21 cellular contexts compared by ENCODE assay signal in genomic region chr14:98175881-98176280, GRCh38.
DNase-seq lines count a peak whose midpoint lies in the region; ATAC-seq and TF ChIP-seq lines count a peak whose summit lies in the region.
"Had no signal": no experiment of that assay in that cellular context is flagged by ENCODE, and none has a peak within 500 bp of the region (broad histone marks: within the 10 kb centered on the region; RNA-seq: fewer than 3 reads in every experiment).

No MANE protein-coding gene starts in this region.

- H3K4me3 Mint-ChIP-seq in activated CD4-positive, alpha-beta T cell treated with anti-CD3 and anti-CD28 coated beads, Interleukin-2, amount 10 ng/mL, durations not matched to agents 7 days and 5 days = peak overlapping the region; percentile 58
- peak overlapping the region in 7 of 8 donors; percentile 44 to 81 (median 72) for H3K4me3 Mint-ChIP-seq in CD4-positive, alpha-beta memory T cell
- peak overlapping the region; percentile 76 to 78 for H3K4me3 Mint-ChIP-seq in activated T-cell treated with anti-CD3 and anti-CD28 coated beads, Interleukin-2, amount 50 U/mL, for 72 hours
- H3K4me3 Mint-ChIP-seq in naive thymus-derived CD8-positive, alpha-beta T cell = peak overlapping the region; percentile 53 to 91 (median 66)

- H3K9me3 ChIP-seq in CD4-positive, alpha-beta memory T cell (ENCODE audit: control insufficient read depth in 1 of 2, low read length in 2 of 2) = no peaks in the 10 kb centered on the region
- H3K9me3 ChIP-seq in body of pancreas = no peaks in the 10 kb centered on the region
- H3K9me3 ChIP-seq: A549, colonic mucosa, esophagus squamous epithelium, SJSA1, upper lobe of left lung had no signal

- intact Hi-C loops in CD4-positive, alpha-beta memory T cell (cut with micrococcal nuclease) = no loop called here
- intact Hi-C loops in body of pancreas (cut with DNase I) = no loop called here

- H3K36me3 Mint-ChIP-seq in activated CD4-positive, alpha-beta T cell treated with anti-CD3 and anti-CD28 coated beads, Interleukin-2, amount 10 ng/mL, durations not matched to agents 7 days and 5 days (ENCODE audit: low read depth) = peaks cover 13% of the 10 kb centered on the region
- no peaks in the 10 kb centered on the region for H3K36me3 Mint-ChIP-seq in CD4-positive, alpha-beta memory T cell
- H3K36me3 Mint-ChIP-seq in activated T-cell treated with anti-CD3 and anti-CD28 coated beads, Interleukin-2, amount 50 U/mL, for 72 hours (ENCODE audit: insufficient read depth in 2 of 2) = peaks cover 0 to 2% of the 10 kb centered on the region in 2 donors
- peaks cover 0 to 4% (median 0%) of the 10 kb centered on the region in 3 donors for H3K36me3 Mint-ChIP-seq in naive thymus-derived CD8-positive, alpha-beta T cell

- no peaks in the 10 kb centered on the region for H3K27me3 ChIP-seq in CD4-positive, alpha-beta memory T cell (ENCODE audit: insufficient read depth, low read length)
- no peaks in the 10 kb centered on the region for H3K27me3 ChIP-seq in body of pancreas
- H3K27me3 ChIP-seq: colonic mucosa, esophagus squamous epithelium, SJSA1, upper lobe of left lung had no signal

- no peaks in the 10 kb centered on the region for H3K27me3 Mint-ChIP-seq in activated CD4-positive, alpha-beta T cell treated with anti-CD3 and anti-CD28 coated beads, Interleukin-2, amount 10 ng/mL, durations not matched to agents 7 days and 5 days
- H3K27me3 Mint-ChIP-seq in CD4-positive, alpha-beta memory T cell = no peaks in the 10 kb centered on the region
- H3K27me3 Mint-ChIP-seq in activated T-cell treated with anti-CD3 and anti-CD28 coated beads, Interleukin-2, amount 50 U/mL, for 72 hours (ENCODE audit: low read depth) = no peaks in the 10 kb centered on the region
- H3K27me3 Mint-ChIP-seq in naive thymus-derived CD8-positive, alpha-beta T cell = no peaks in the 10 kb centered on the region

- WGBS in body of pancreas, 2 donors = 67 to 75% methylated on average over 5 of the region's 5 CpGs

- no peak for TF ChIP-seq CTCF in body of pancreas (IDR thresholded peaks at IDR 0.05)

- peak overlapping the region; percentile 64 for H3K27ac ChIP-seq in CD4-positive, alpha-beta memory T cell (ENCODE audit: low read depth, low read length)
- H3K27ac ChIP-seq in body of pancreas = no peak overlapping the region
- H3K27ac ChIP-seq: A549, colonic mucosa, esophagus squamous epithelium, SJSA1, upper lobe of left lung had no signal

- no peak for ATAC-seq in activated T-cell treated with anti-CD3 and anti-CD28 coated beads, Interleukin-2, amount 50 U/mL, for 72 hours (replicated peaks in 1 of 2)
- ATAC-seq in naive thymus-derived CD8-positive, alpha-beta T cell = no peak
- ATAC-seq in body of pancreas = no peak
- ATAC-seq: A549, K562, left lobe of liver had no signal

- POLR2A ChIA-PET in activated CD4-positive, alpha-beta T cell treated with anti-CD3 and anti-CD28 coated beads, Interleukin-2, amount 10 ng/mL, durations not matched to agents 7 days and 5 days (lab: Charles Lee) = no interaction called here
- POLR2A ChIA-PET in CD4-positive, alpha-beta memory T cell (lab: Charles Lee; ENCODE audit: partially characterized antibody) = interaction anchor here (1.0 to 12.8 kb wide), 11 partner anchors 11 to 1092 kb away, joined by 3 to 475 read pairs (median 7); no protein-coding TSS in a partner anchor
- POLR2A ChIA-PET in naive thymus-derived CD8-positive, alpha-beta T cell (lab: Charles Lee) = interaction anchor here (0.5 to 3.1 kb wide), 18 partner anchors 9 to 1096 kb away, joined by 3 to 51 read pairs (median 6); partner anchors contain the start of gene BCL11B

- no peak for DNase-seq in activated CD4-positive, alpha-beta T cell treated with anti-CD3 and anti-CD28 coated beads, Interleukin-2, amount 10 ng/mL, durations not matched to agents 7 days and 5 days
- DNase-seq in activated CD4-positive, alpha-beta T cell treated with anti-CD3 and anti-CD28 coated beads for 4 hours = no peak
- no peak for DNase-seq in CD4-positive, alpha-beta memory T cell
- DNase-seq in activated T-cell treated with anti-CD3 and anti-CD28 coated beads, Interleukin-2, amount 50 U/mL, for 72 hours = no peak
- no peak for DNase-seq in naive thymus-derived CD8-positive, alpha-beta T cell
- DNase-seq in body of pancreas (no peak), NCI-H146 treated with DMSO at 0.1 percent for 48 hours (lab: John Stamatoyannopoulos, UW; ENCODE audit: unreplicated experiment) (no peak), OCI-M2 (lab: John Stamatoyannopoulos, UW; ENCODE audit: unreplicated experiment) (no peak)
- DNase-seq: amygdala, colonic mucosa, EL, esophagus squamous epithelium, hypothalamus, mesenchymal stem cell, NCI-H1436 treated with DMSO at 0.1 percent for 48 hours, occipital lobe had no signal

- H3K9me3 Mint-ChIP-seq in activated CD4-positive, alpha-beta T cell treated with anti-CD3 and anti-CD28 coated beads, Interleukin-2, amount 10 ng/mL, durations not matched to agents 7 days and 5 days = peaks cover 2% of the 10 kb centered on the region
- H3K9me3 Mint-ChIP-seq in CD4-positive, alpha-beta memory T cell = no peaks in the 10 kb centered on the region
- H3K9me3 Mint-ChIP-seq in activated T-cell treated with anti-CD3 and anti-CD28 coated beads, Interleukin-2, amount 50 U/mL, for 72 hours = no peaks in the 10 kb centered on the region
- H3K9me3 Mint-ChIP-seq in naive thymus-derived CD8-positive, alpha-beta T cell = no peaks in the 10 kb centered on the region

- TF ChIP-seq POLR2A in body of pancreas (IDR thresholded peaks at IDR 0.05) = no peak

- H3K4me3 ChIP-seq in CD4-positive, alpha-beta memory T cell (ENCODE audit: low read length in 2 of 2) = no peak overlapping the region
- no peak overlapping the region for H3K4me3 ChIP-seq in body of pancreas
- H3K4me3 ChIP-seq: A549, colonic mucosa, esophagus squamous epithelium, K562, SJSA1, upper lobe of left lung had no signal

- H3K27ac Mint-ChIP-seq in activated CD4-positive, alpha-beta T cell treated with anti-CD3 and anti-CD28 coated beads, Interleukin-2, amount 10 ng/mL, durations not matched to agents 7 days and 5 days = peak overlapping the region; percentile 93
- H3K27ac Mint-ChIP-seq in CD4-positive, alpha-beta memory T cell = peak overlapping the region; percentile 86 to 99 (median 94)
- peak overlapping the region; percentile 92 for H3K27ac Mint-ChIP-seq in activated T-cell treated with anti-CD3 and anti-CD28 coated beads, Interleukin-2, amount 50 U/mL, for 72 hours
- peak overlapping the region; percentile 90 to 99 (median 97) for H3K27ac Mint-ChIP-seq in naive thymus-derived CD8-positive, alpha-beta T cell

- H3K4me1 Mint-ChIP-seq in activated CD4-positive, alpha-beta T cell treated with anti-CD3 and anti-CD28 coated beads, Interleukin-2, amount 10 ng/mL, durations not matched to agents 7 days and 5 days = peaks cover 96% of the 10 kb centered on the region
- H3K4me1 Mint-ChIP-seq in CD4-positive, alpha-beta memory T cell = peaks cover 79 to 98% (median 89%) of the 10 kb centered on the region in 4 donors
- H3K4me1 Mint-ChIP-seq in activated T-cell treated with anti-CD3 and anti-CD28 coated beads, Interleukin-2, amount 50 U/mL, for 72 hours (ENCODE audit: low read depth) = peaks cover 100% of the 10 kb centered on the region
- peaks cover 48 to 96% (median 92%) of the 10 kb centered on the region in 4 donors for H3K4me1 Mint-ChIP-seq in naive thymus-derived CD8-positive, alpha-beta T cell

- H3K36me3 ChIP-seq in CD4-positive, alpha-beta memory T cell (ENCODE audit: insufficient read depth, low read length) = no peaks in the 10 kb centered on the region
- H3K36me3 ChIP-seq in body of pancreas (replicated peaks in 1 of 2; ENCODE audit: insufficient read depth in 1 of 2, low read depth in 2 of 2) = no peaks in the 10 kb centered on the region
- H3K36me3 ChIP-seq: colonic mucosa, esophagus squamous epithelium, SJSA1, upper lobe of left lung had no signal

- CTCF ChIA-PET in activated CD4-positive, alpha-beta T cell treated with anti-CD3 and anti-CD28 coated beads, Interleukin-2, amount 10 ng/mL, durations not matched to agents 7 days and 5 days (lab: Charles Lee) = interaction anchor here (0.6 to 2.4 kb wide), 5 partner anchors 9 to 1091 kb away, joined by 3 to 13 read pairs (median 3); no protein-coding TSS in a partner anchor
- CTCF ChIA-PET in CD4-positive, alpha-beta memory T cell (lab: Charles Lee; ENCODE audit: partially characterized antibody) = interaction anchor here (1.2 to 2.6 kb wide), 7 partner anchors 9 to 198 kb away, joined by 3 to 16 read pairs (median 5); no protein-coding TSS in a partner anchor

- peaks cover 97% of the 10 kb centered on the region for H3K4me1 ChIP-seq in CD4-positive, alpha-beta memory T cell (ENCODE audit: insufficient read depth, low read length)
- no peaks in the 10 kb centered on the region for H3K4me1 ChIP-seq in body of pancreas
- H3K4me1 ChIP-seq: A549, colonic mucosa, esophagus squamous epithelium, SJSA1, upper lobe of left lung had no signal
